Comparison of ENCODE assay signal across 8 cellular contexts in the genomic region with DNA sequence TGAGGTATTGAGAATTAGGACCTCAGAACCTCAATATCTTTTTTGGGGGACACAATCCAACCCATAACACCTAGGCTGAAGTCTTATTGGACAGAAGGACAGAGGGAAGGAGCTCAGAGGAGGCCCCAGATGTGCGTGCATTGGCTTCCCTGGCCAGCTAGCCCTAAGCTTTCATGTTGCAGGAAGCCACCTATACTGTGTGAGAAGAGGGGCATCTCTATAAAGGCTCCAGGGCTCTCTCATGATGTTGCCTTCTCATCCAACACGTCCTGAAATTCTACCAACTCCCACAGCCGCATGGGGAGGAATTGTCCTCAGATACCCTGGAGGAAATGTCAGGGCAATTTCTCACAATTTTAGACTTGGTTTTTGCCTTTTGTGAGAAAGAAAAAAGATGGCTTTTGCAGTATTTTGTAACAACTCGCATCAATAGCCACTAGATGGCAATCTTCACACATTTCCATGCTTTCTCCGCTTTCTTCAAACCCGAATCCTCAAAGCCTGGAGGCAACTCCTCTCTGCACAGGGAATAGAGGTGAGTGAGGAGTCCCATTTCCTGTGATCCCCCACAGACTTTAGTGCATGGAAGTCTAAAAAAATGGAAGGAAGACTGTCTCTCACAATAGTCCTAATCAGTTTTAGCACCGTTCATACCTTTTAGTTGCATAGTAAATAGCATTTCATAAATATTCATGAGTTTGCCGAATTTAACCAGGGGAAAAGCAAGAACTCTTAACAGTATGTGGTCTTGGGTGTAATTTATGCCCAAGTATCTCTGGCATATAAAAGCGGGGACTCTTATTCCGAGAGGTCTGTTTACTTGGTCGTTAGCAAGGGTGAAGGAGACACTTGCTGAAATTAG. TPM values are rescaled to one million over a fixed set of nuclear protein-coding genes. Genes with fewer than 3 reads are reported as not detected.
DNase-seq lines count a peak whose midpoint lies in the region; ATAC-seq and TF ChIP-seq lines count a peak whose summit lies in the region.

No MANE protein-coding gene starts in this region.

- peak; percentile 16 for DNase-seq in AG04450 (ENCODE audit: low read depth, low spot score)
- peak; percentile 39 for DNase-seq in GM12865 (ENCODE audit: low read depth)
- DNase-seq in NCI-H748 (lab: John Stamatoyannopoulos, UW; ENCODE audit: unreplicated experiment) = peak; percentile 78
- peak; percentile 36 for DNase-seq in mammary epithelial cell
- peak; percentile 14 for DNase-seq in kidney epithelial cell (ENCODE audit: low read depth)
- no peak for DNase-seq in upper lobe of left lung
- no peak for DNase-seq in stimulated activated CD4-positive, alpha-beta T cell treated with anti-CD3 and anti-CD28 coated beads, Interleukin-2, amount 100 ng/mL, for 24 hours

- H3K9ac ChIP-seq in mammary epithelial cell (ENCODE audit: insufficient read depth, low read length) = no peak overlapping the region

- BruUV-seq in mammary epithelial cell (replicated peaks; lab: Mats Ljungman, UMichigan) = no TSS peak

- CTCF ChIA-PET in AG04450 (lab: Charles Lee) (interaction anchor here (0.7 to 1.0 kb wide), 3 partner anchors 8 to 1632 kb away, joined by 3 to 4 read pairs (median 3); no protein-coding TSS in a partner anchor), mammary epithelial cell (lab: Charles Lee; ENCODE audit: low non-redundant PET) (no interaction called here)

- in situ Hi-C loops in mammary epithelial cell (cut with MboI; ENCODE audit: low sequenced_read_pairs in 2 of 2) = no loop called here

- TF ChIP-seq CTCF in AG04450 (IDR thresholded peaks at IDR 0.05; ENCODE audit: low read depth, low read length) (peak; percentile 76), GM12865 (IDR thresholded peaks at IDR 0.05; ENCODE audit: insufficient read depth, low read depth, low read length, missing control alignments) (peak; percentile 57), mammary epithelial cell (conservative IDR thresholded peaks at IDR 0.05 in 1 of 2, IDR thresholded peaks at IDR 0.05 in 1 of 2; ENCODE audit: extremely low read depth in 1 of 2, insufficient read depth in 1 of 2, low read depth in 1 of 2, low read length in 2 of 2) (peak; percentile 53 to 64), kidney epithelial cell (IDR thresholded peaks at IDR 0.05; ENCODE audit: insufficient read depth, low read length, poor library complexity, severe bottlenecking) (peak; percentile 67), upper lobe of left lung (IDR thresholded peaks at IDR 0.05) (peak in 5 of 6 experiments; percentile 20 to 47 (median 30))

- 4% methylated on average over 11 of the region's 11 CpGs for WGBS in mammary epithelial cell (ENCODE audit: low coverage, missing lambda C conversion rate)
- WGBS in upper lobe of left lung, 2 donors = 22 to 26% methylated on average over 11 of the region's 11 CpGs

- TF ChIP-seq POLR2A in upper lobe of left lung (IDR thresholded peaks at IDR 0.05) = no peak

- no peaks in the 10 kb centered on the region for H3K79me2 ChIP-seq in mammary epithelial cell (ENCODE audit: insufficient read depth, low read length)

- H3K36me3 ChIP-seq in mammary epithelial cell (ENCODE audit: insufficient read depth, low read length) (no peaks in the 10 kb centered on the region), kidney epithelial cell (ENCODE audit: control insufficient read depth, insufficient read depth, low read length) (no peaks in the 10 kb centered on the region), upper lobe of left lung (no peaks in the 10 kb centered on the region)

- H3K4me2 ChIP-seq in mammary epithelial cell (ENCODE audit: insufficient read depth, low read depth, low read length) = no peak overlapping the region

- H3K4me3 ChIP-seq in AG04450 (ENCODE audit: low read depth, low read length) (no peak overlapping the region), GM12865 (ENCODE audit: low read depth, low read length) (no peak overlapping the region), mammary epithelial cell (replicated peaks in 1 of 3; ENCODE audit: insufficient read depth in 1 of 3, low read depth in 2 of 3, low read length in 3 of 3) (no peak overlapping the region), kidney epithelial cell (ENCODE audit: low read depth, low read length) (no peak overlapping the region), upper lobe of left lung (no peak overlapping the region)

- peak; percentile 72 for ATAC-seq in HG03354 (IDR thresholded peaks at IDR 0.05; ENCODE audit: poor library complexity, severe bottlenecking, unreplicated experiment)
- peak in 1 of 2 donors; percentile 73 for ATAC-seq in upper lobe of left lung (ENCODE audit: low FRiP score in 2 of 2)

- H3K9me3 ChIP-seq in AG04450 (ENCODE audit: control insufficient read depth, insufficient read depth, low read length) = no peaks in the 10 kb centered on the region
- H3K9me3 ChIP-seq in mammary epithelial cell (replicated peaks; ENCODE audit: insufficient read depth, low read length) = no peaks in the 10 kb centered on the region
- H3K9me3 ChIP-seq in upper lobe of left lung = no peaks in the 10 kb centered on the region

- TF ChIP-seq EP300 in upper lobe of left lung (IDR thresholded peaks at IDR 0.05) = no peak

- dilution Hi-C loops in mammary epithelial cell (cut with HindIII; ENCODE audit: low sequenced_read_pairs) = no loop called here

- H3K27me3 ChIP-seq in AG04450 (ENCODE audit: control insufficient read depth, insufficient read depth, low read length) (peaks cover 2% of the 10 kb centered on the region), mammary epithelial cell (ENCODE audit: insufficient read depth, low read length) (no peaks in the 10 kb centered on the region), kidney epithelial cell (ENCODE audit: control insufficient read depth, insufficient read depth, low read length) (no peaks in the 10 kb centered on the region), upper lobe of left lung (no peaks in the 10 kb centered on the region)

- POLR2A ChIA-PET in AG04450 (lab: Yijun Ruan, JAX) = no interaction called here

- intact Hi-C loops in mammary epithelial cell (cut with micrococcal nuclease) = loop anchor here (1.0 kb wide), 1 partner anchor 126 kb away; no protein-coding TSS in a partner anchor

- H3K4me1 ChIP-seq in mammary epithelial cell (ENCODE audit: insufficient read depth, low read length) (no peaks in the 10 kb centered on the region), upper lobe of left lung (peaks cover 0 to 4% (median 0%) of the 10 kb centered on the region in 4 donors)

- H4K20me1 ChIP-seq in mammary epithelial cell (ENCODE audit: insufficient read depth, low read length) = no peaks in the 10 kb centered on the region

- H2AFZ ChIP-seq in mammary epithelial cell (ENCODE audit: low read depth, low read length) = no peak overlapping the region

- H3K27ac ChIP-seq in AG04450 (ENCODE audit: low read depth, low read length) = no peak overlapping the region
- no peak overlapping the region for H3K27ac ChIP-seq in mammary epithelial cell (ENCODE audit: insufficient read depth, low read depth, low read length)
- H3K27ac ChIP-seq in upper lobe of left lung = no peak overlapping the region

RNA-seq across cellular contexts. Expression of gene PPP3R2, which starts 7.4 kb away (rescaled TPM):
- polyA plus RNA-seq in AG04450 (2011; rRNA removed) (not detected in 2 replicates), mammary epithelial cell (not detected)
- polyA minus RNA-seq in AG04450 (2011; rRNA and poly(A)+ RNA removed) = not detected in 2 replicates
- total RNA-seq in mammary epithelial cell (not detected), kidney epithelial cell (not detected in 2 replicates), upper lobe of left lung (not detected)
- polyA minus RNA-seq in mammary epithelial cell = not detected

Comparison
In these comparisons a context has a peak if more than half of its experiments do, and no peak if none do; other contexts are left out.
1. DNase-seq: peak in AG04450 (single experiment), GM12865 (single experiment), NCI-H748 (single experiment), mammary epithelial cell (single experiment) and kidney epithelial cell (single experiment); none in upper lobe of left lung (0 of 2) and stimulated activated CD4-positive, alpha-beta T cell treated with anti-CD3 and anti-CD28 coated beads, Interleukin-2, amount 100 ng/mL, for 24 hours (0 of 2).
2. Peak in every context shown above with its lines, with median percentiles within 50 percentile points of each other: CTCF ChIP-seq.